14 cellular contexts compared by ENCODE assay signal in genomic region chr2:96618599-96619283, GRCh38. TPM values are rescaled to one million over a fixed set of nuclear protein-coding genes. Genes with fewer than 3 reads are reported as not detected.
DNase-seq lines count a peak whose midpoint lies in the region; ATAC-seq and TF ChIP-seq lines count a peak whose summit lies in the region.
"Had no signal": no experiment of that assay in that cellular context is flagged by ENCODE, and none has a peak within 500 bp of the region (broad histone marks: within the 10 kb centered on the region; RNA-seq: fewer than 3 reads in every experiment).

No MANE protein-coding gene starts in this region.

- peak; percentile 49 for ATAC-seq in omental fat pad (ENCODE audit: low FRiP score)
- ATAC-seq in HG02678 (IDR thresholded peaks at IDR 0.05; ENCODE audit: unreplicated experiment): no peak
- ATAC-seq in HG03460 (IDR thresholded peaks at IDR 0.05; ENCODE audit: unreplicated experiment): no peak

- CTCF ChIA-PET in AG04450 (lab: Charles Lee): interaction anchor here (0.6 to 1.6 kb wide), 2 partner anchors 64 to 83 kb away, joined by 4 to 7 read pairs; no protein-coding TSS in a partner anchor

- TF ChIP-seq CTCF in AG04450 (IDR thresholded peaks at IDR 0.05; ENCODE audit: low read depth, low read length) (no peak), epithelial cell of proximal tubule (conservative IDR thresholded peaks at IDR 0.05; ENCODE audit: low read depth, low read length) (no peak), omental fat pad (IDR thresholded peaks at IDR 0.05) (no peak)

- POLR2A ChIA-PET in AG04450 (lab: Yijun Ruan, JAX): interaction anchor here (0.6 kb wide), 1 partner anchor 849 kb away, joined by 5 read pairs; no protein-coding TSS in a partner anchor

- H3K27me3 ChIP-seq in AG04450 (ENCODE audit: control insufficient read depth, insufficient read depth, low read length): no peaks in the 10 kb centered on the region
- H3K27me3 ChIP-seq: cardiac muscle cell, testis had no signal

- H3K4me3 ChIP-seq in AG04450 (ENCODE audit: low read depth, low read length) (no peak overlapping the region), epithelial cell of proximal tubule (ENCODE audit: low read depth, low read length) (no peak overlapping the region)
- H3K4me3 ChIP-seq: cardiac muscle cell, testis had no signal

- H3K9me3 ChIP-seq in AG04450 (ENCODE audit: control insufficient read depth, insufficient read depth, low read length): no peaks in the 10 kb centered on the region
- H3K9me3 ChIP-seq: testis had no signal

- DNase-seq in AG04450 (ENCODE audit: low read depth, low spot score) (no peak), MV-4-11 (lab: John Stamatoyannopoulos, UW) (peak; percentile 5), epithelial cell of proximal tubule (ENCODE audit: low read depth) (peak; percentile 76), omental fat pad (ENCODE audit: low spot score) (no peak), NCI-H2196 treated with DMSO at 0.1 percent for 48 hours (lab: John Stamatoyannopoulos, UW; ENCODE audit: unreplicated experiment) (no peak), cerebellar nuclear complex (lab: John Stamatoyannopoulos, UW) (no peak)
- DNase-seq: CD4-positive, alpha-beta memory T cell; NCI-H146; testis had no signal

- peak overlapping the region; percentile 70 for H3K27ac ChIP-seq in AG04450 (ENCODE audit: low read depth, low read length)
- H3K27ac ChIP-seq: cardiac muscle cell, testis had no signal

RNA-seq across cellular contexts. Expression of gene KANSL3, which starts 19.4 kb away (rescaled TPM):
- polyA plus RNA-seq in AG04450 (2011; rRNA removed): 17.1 and 22.7 TPM in 2 replicates
- 49.3 and 78.3 TPM in 2 replicates for polyA minus RNA-seq in AG04450 (2011; rRNA and poly(A)+ RNA removed)
- total RNA-seq in epithelial cell of proximal tubule: 24.0 and 30.8 TPM in 2 replicates
- total RNA-seq in omental fat pad: 10 to 100 TPM; 35.7 to 48.4 (median 39.0) TPM

RNA-seq across cellular contexts. Expression of gene FER1L5, which starts 23.8 kb away (rescaled TPM):
- polyA plus RNA-seq in AG04450 (2011; rRNA removed): 0.17 and 0.20 TPM in 2 replicates
- 0.83 and 1.0 TPM in 2 replicates for polyA minus RNA-seq in AG04450 (2011; rRNA and poly(A)+ RNA removed)
- total RNA-seq in epithelial cell of proximal tubule (0.06 and 0.07 TPM in 2 replicates), omental fat pad (not detected)
- total RNA-seq: CD4-positive, alpha-beta memory T cell; lung microvascular endothelial cell; T-helper 2 cell treated with Interferon-gamma antibody and Interleukin-4, amounts not matched to agents 100 ng/mL and 5 ng/mL, for 36 hours had no signal
- polyA plus RNA-seq: CD4-positive, alpha-beta memory T cell had no signal

Comparison
In these comparisons a context has a peak if more than half of its experiments do, and no peak if none do; other contexts are left out.
1. DNase-seq: peak in MV-4-11 (single experiment) and epithelial cell of proximal tubule (single experiment); none in AG04450 (single experiment), omental fat pad (single experiment), NCI-H2196 treated with DMSO at 0.1 percent for 48 hours (single experiment) and cerebellar nuclear complex (0 of 2).